9 cellular contexts compared by ENCODE assay signal in genomic region chr14:28142400-28143015, GRCh38.
A peak's percentile ranks its signal among the peaks of the same experiment; 100 is the strongest.
DNase-seq lines count a peak whose midpoint lies in the region; ATAC-seq, FAIRE-seq and TF ChIP-seq lines count a peak whose summit lies in the region.
"Had no signal": no experiment of that assay in that cellular context is flagged by ENCODE, and none has a peak within 500 bp of the region (broad histone marks: within the 10 kb centered on the region; RNA-seq: fewer than 3 reads in every experiment).

No MANE protein-coding gene starts in this region.

- H3F3A ChIP-seq in PC-3 (ENCODE audit: low read length, unreplicated experiment) = no peaks in the 10 kb centered on the region

- no peak overlapping the region for H2AFZ ChIP-seq in PC-3 (ENCODE audit: low read length)

- no peaks in the 10 kb centered on the region for H3K27me3 ChIP-seq in PC-3 (ENCODE audit: low read length)
- H3K27me3 ChIP-seq in left ventricle myocardium inferior (ENCODE audit: low read depth) = no peaks in the 10 kb centered on the region

- peak; percentile 75 for TF ChIP-seq CTCF in LNCAP (IDR thresholded peaks at IDR 0.05)
- peak; percentile 81 for TF ChIP-seq CTCF in PC-3 (conservative IDR thresholded peaks at IDR 0.05; ENCODE audit: low read depth, low read length)
- no peak for TF ChIP-seq CTCF in left ventricle myocardium inferior (IDR thresholded peaks at IDR 0.05; ENCODE audit: borderline replicate concordance)

- H3K27ac ChIP-seq in PC-3 (ENCODE audit: low read length) (no peak overlapping the region), left ventricle myocardium inferior (replicated peaks) (no peak overlapping the region)

- POLR2A ChIA-PET in PC-3 (lab: Charles Lee; ENCODE audit: unreplicated experiment) = no interaction called here

- CTCF ChIA-PET in PC-3 (lab: Charles Lee) = interaction anchor here (0.5 to 1.0 kb wide), 3 partner anchors 9 to 1145 kb away, joined by 3 to 5 read pairs (median 5); no protein-coding TSS in a partner anchor

- ATAC-seq in PC-3 (peak; percentile 52), HG02840 (IDR thresholded peaks at IDR 0.05; ENCODE audit: low FRiP score, unreplicated experiment) (no peak), HG03196 (IDR thresholded peaks at IDR 0.05; ENCODE audit: unreplicated experiment) (no peak)

- H3K9me3 ChIP-seq in PC-3 (ENCODE audit: low read length) (no peaks in the 10 kb centered on the region), left ventricle myocardium inferior (replicated peaks) (peaks cover 5% of the 10 kb centered on the region)

- H3K4me3 ChIP-seq in PC-3 (ENCODE audit: low read length) = no peak overlapping the region
- no peak overlapping the region for H3K4me3 ChIP-seq in left ventricle myocardium inferior

- no peak overlapping the region for H3K4me2 ChIP-seq in PC-3 (ENCODE audit: low read length)

- H3K36me3 ChIP-seq in PC-3 (ENCODE audit: low read depth, low read length) (no peaks in the 10 kb centered on the region), left ventricle myocardium inferior (no peaks in the 10 kb centered on the region)

- H3K4me1 ChIP-seq in PC-3 (ENCODE audit: insufficient read depth, low read length) (no peaks in the 10 kb centered on the region), left ventricle myocardium inferior (no peaks in the 10 kb centered on the region)

- intact Hi-C loops in PC-3 (cut with micrococcal nuclease) (loop anchor here (2.0 to 10.0 kb wide), 7 partner anchors 130 to 614 kb away; no protein-coding TSS in a partner anchor), left ventricle myocardium inferior (cut with micrococcal nuclease) (no loop called here)

- no peaks in the 10 kb centered on the region for H4K20me1 ChIP-seq in PC-3 (ENCODE audit: low read length)

- H3K9me2 ChIP-seq in PC-3 (replicated peaks; ENCODE audit: low read length) = no peaks in the 10 kb centered on the region

- H3K79me2 ChIP-seq in PC-3 (ENCODE audit: low read length) = no peaks in the 10 kb centered on the region

- DNase-seq in Ammon's horn (ENCODE audit: low spot score) (peak; percentile 54), PC-3 (peak; percentile 65), frontal cortex (ENCODE audit: low spot score in 2 of 2) (peak in 1 of 2 donors; percentile 16), left ventricle myocardium inferior (no peak)
- no peak for DNase-seq in stimulated activated CD4-positive, alpha-beta T cell treated with anti-CD3 and anti-CD28 coated beads, Interleukin-4, amount 100 ng/mL, for 1 hour
- DNase-seq: CD8-positive, alpha-beta memory T cell had no signal

- no peak overlapping the region for H3K9ac ChIP-seq in PC-3 (ENCODE audit: low read length)

- BruUV-seq in PC-3 (replicated peaks; lab: Mats Ljungman, UMichigan) = no TSS peak

- peak; percentile 66 for FAIRE-seq in frontal cortex (lab: Jason Lieb, UNC)

Comparison
In these comparisons a context has a peak if more than half of its experiments do, and no peak if none do; other contexts are left out.
1. DNase-seq: peak in Ammon's horn (single experiment) and PC-3 (single experiment); none in left ventricle myocardium inferior (single experiment) and stimulated activated CD4-positive, alpha-beta T cell treated with anti-CD3 and anti-CD28 coated beads, Interleukin-4, amount 100 ng/mL, for 1 hour (single experiment).